ENCODE assay signal across 24 cellular contexts in the genomic region with DNA sequence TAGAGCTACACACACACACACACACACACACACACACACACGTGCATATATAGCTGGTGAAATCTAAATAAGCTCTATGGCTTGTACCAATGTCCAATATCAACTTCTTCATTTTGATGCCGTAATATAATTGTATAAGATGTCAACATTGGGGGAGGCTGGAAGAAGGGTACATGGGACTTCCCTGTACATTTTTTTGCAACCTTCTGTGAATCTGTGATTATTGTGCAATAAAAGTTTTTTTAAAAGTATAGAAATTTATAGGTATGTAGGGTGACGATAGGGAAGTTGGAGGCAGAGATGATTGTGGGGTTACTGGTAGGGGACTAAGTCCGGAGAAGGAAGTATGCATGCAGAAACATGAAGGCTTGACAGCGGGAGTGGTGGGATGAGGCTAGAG.
"Had no signal": no experiment of that assay in that cellular context is flagged by ENCODE, and none has a peak within 500 bp of the region (broad histone marks: within the 10 kb centered on the region; RNA-seq: fewer than 3 reads in every experiment).

No MANE protein-coding gene starts in this region.

- H3K27me3 ChIP-seq: body of pancreas, SJCRH30 had no signal

- H3K4me3 ChIP-seq: body of pancreas, breast epithelium, coronary artery, SJCRH30, SK-N-MC had no signal

- H3K36me3 ChIP-seq: breast epithelium, SJCRH30 had no signal

- H3K9me3 ChIP-seq: body of pancreas, breast epithelium, SJCRH30 had no signal

- ATAC-seq: activated CD8-positive, alpha-beta T cell treated with anti-CD3 and anti-CD28 coated beads, Interleukin-2, amount 10 ng/mL, durations not matched to agents 7 days and 5 days; body of pancreas; Panc1 had no signal

- DNase-seq: activated CD4-positive, alpha-beta T cell treated with anti-CD3 and anti-CD28 coated beads for 1 hour; activated CD4-positive, alpha-beta T cell treated with anti-CD3 and anti-CD28 coated beads, Interleukin-2, amount 10 ng/mL, durations not matched to agents 7 days and 5 days; activated CD4-positive, alpha-beta T cell treated with anti-CD3 and anti-CD28 coated beads, Interleukin-2, amount 50 U/mL, for 48 hours; activated CD4-positive, CD25-positive, alpha-beta regulatory T cell; activated CD8-positive, alpha-beta T cell treated with anti-CD3 and anti-CD28 coated beads, Interleukin-2, amount 10 ng/mL, durations not matched to agents 7 days and 5 days; activated gamma-delta T cell; activated naive CD4-positive, alpha-beta T cell treated with Interleukin-2 at 50 U/mL for 16 hours; activated naive CD8-positive, alpha-beta T cell treated with anti-CD3 and anti-CD28 coated beads, Interleukin-2, amount 10 ng/mL, durations not matched to agents 7 days and 5 days; activated T-cell treated with anti-CD3 and anti-CD28 coated beads, Interleukin-2, amount 50 U/mL, for 24 hours; body of pancreas; NCI-H1105; NCI-H1417 treated with DMSO at 0.1 percent for 48 hours; NCI-H187 treated with DMSO at 0.1 percent for 48 hours; NCI-H2081; NCI-H345; NCI-H524 treated with DMSO at 0.1 percent for 48 hours; SHP77; SJCRH30; T1000; WERI-Rb-1 had no signal

- H3K27ac ChIP-seq: body of pancreas, breast epithelium, coronary artery, SJCRH30, SK-N-MC, WERI-Rb-1 had no signal

- H3K4me1 ChIP-seq: body of pancreas, breast epithelium, SJCRH30 had no signal
